7 cellular contexts compared by ENCODE assay signal in genomic region chr2:218291934-218292699, GRCh38.
DNase-seq lines count a peak whose midpoint lies in the region; ATAC-seq, FAIRE-seq and TF ChIP-seq lines count a peak whose summit lies in the region.

A gene with protein sequence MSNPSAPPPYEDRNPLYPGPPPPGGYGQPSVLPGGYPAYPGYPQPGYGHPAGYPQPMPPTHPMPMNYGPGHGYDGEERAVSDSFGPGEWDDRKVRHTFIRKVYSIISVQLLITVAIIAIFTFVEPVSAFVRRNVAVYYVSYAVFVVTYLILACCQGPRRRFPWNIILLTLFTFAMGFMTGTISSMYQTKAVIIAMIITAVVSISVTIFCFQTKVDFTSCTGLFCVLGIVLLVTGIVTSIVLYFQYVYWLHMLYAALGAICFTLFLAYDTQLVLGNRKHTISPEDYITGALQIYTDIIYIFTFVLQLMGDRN (minus strand): TSS chr2:218292503. CDS start chr2:218282141, 10,362 bp downstream.

- no peaks in the 10 kb centered on the region for H3K27me3 ChIP-seq in mucosa of rectum (ENCODE audit: control insufficient read depth in 2 of 2, insufficient read depth in 2 of 2, low read length in 2 of 2)

- H3K9me3 ChIP-seq in mucosa of rectum (ENCODE audit: control insufficient read depth in 2 of 2, low read length in 2 of 2): no peaks in the 10 kb centered on the region

- H3K9ac ChIP-seq in mucosa of rectum (ENCODE audit: low read depth in 1 of 2, low read length in 2 of 2): peak within 1 kb of the TSS; percentile 89 to 97

- ATAC-seq in HG02798 (IDR thresholded peaks at IDR 0.05; ENCODE audit: poor library complexity, unreplicated experiment): peak; percentile 80

- peak within 1 kb of the TSS; percentile 95 for H3K4me3 ChIP-seq in epithelial cell of esophagus (ENCODE audit: low read length)
- peak within 1 kb of the TSS; percentile 68 to 89 for H3K4me3 ChIP-seq in mucosa of rectum (ENCODE audit: low read length in 2 of 2)

- H3K27ac ChIP-seq in mucosa of rectum (ENCODE audit: low read depth in 2 of 2, low read length in 2 of 2): peak within 1 kb of the TSS; percentile 98

- FAIRE-seq in GM18507 (lab: Jason Lieb, UNC): peak; percentile 48

- peak; percentile 82 for DNase-seq in GM18507 (ENCODE audit: extremely low spot score, insufficient read length, low read depth)
- DNase-seq in NCI-H82 (lab: John Stamatoyannopoulos, UW): peak; percentile 77
- DNase-seq in activated T-cell treated with anti-CD3 and anti-CD28 coated beads for 1 hour (ENCODE audit: low read depth): peak; percentile 74
- DNase-seq in epithelial cell of esophagus (ENCODE audit: low read depth): peak; percentile 81
- peak; percentile 83 for DNase-seq in stimulated activated CD8-positive, alpha-beta memory T cell treated with anti-CD3 and anti-CD28 coated beads, Interleukin-4, amount 100 ng/mL, for 48 hours

- no peaks in the 10 kb centered on the region for H3K36me3 ChIP-seq in mucosa of rectum (ENCODE audit: control insufficient read depth in 2 of 2, insufficient read depth in 2 of 2, low read length in 2 of 2)

- TF ChIP-seq CTCF in epithelial cell of esophagus (IDR thresholded peaks at IDR 0.05; ENCODE audit: insufficient read depth, low read depth, low read length, missing control alignments): peak; percentile 44

- peaks cover 61 to 73% of the 10 kb centered on the region in 2 donors for H3K4me1 ChIP-seq in mucosa of rectum (ENCODE audit: control insufficient read depth in 2 of 2, insufficient read depth in 2 of 2, low read length in 2 of 2)

Comparison
In these comparisons a context has a peak if more than half of its experiments do, and no peak if none do; other contexts are left out.
1. Peak in every context shown above with its lines: DNase-seq, ATAC-seq, H3K4me3 ChIP-seq and H3K27ac ChIP-seq.